21 cellular contexts compared by ENCODE assay signal in the genomic region with DNA sequence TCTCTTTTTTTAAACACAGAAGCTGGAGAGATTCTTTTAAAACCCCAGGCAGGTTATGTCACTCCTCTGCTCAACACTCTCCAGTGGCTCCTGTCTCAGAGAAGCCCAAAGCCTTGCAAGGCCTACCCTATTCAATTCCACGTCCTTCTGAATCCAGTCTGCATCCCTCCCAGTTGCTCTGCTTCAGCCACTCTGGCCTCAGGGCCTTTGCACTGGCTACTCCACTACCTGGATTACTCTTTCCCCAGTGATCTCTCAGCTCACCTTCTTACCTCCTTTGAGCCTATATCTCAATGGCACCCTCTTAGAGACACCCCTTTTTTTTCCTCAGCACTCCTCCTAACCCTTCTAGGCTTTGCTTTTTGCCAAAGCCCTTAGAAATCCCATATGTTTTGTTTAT.
DNase-seq lines count a peak whose midpoint lies in the region; ATAC-seq lines count a peak whose summit lies in the region.
"Had no signal": no experiment of that assay in that cellular context is flagged by ENCODE, and none has a peak within 500 bp of the region (broad histone marks: within the 10 kb centered on the region; RNA-seq: fewer than 3 reads in every experiment).

No MANE protein-coding gene starts in this region.

- H3K27me3 Mint-ChIP-seq in T-helper 1 cell treated with Interleukin-12 subunit alpha and Interleukin-12 subunit beta and Interleukin-4 antibody, amounts not matched to agents 30 μg/mL and 1 μg/mL, for 36 hours (ENCODE audit: low read depth): no peaks in the 10 kb centered on the region
- peaks cover 4% of the 10 kb centered on the region for H3K27me3 Mint-ChIP-seq in stimulated activated naive CD8-positive, alpha-beta T cell treated with anti-CD3 and anti-CD28 coated beads, Interleukin-15, Interleukin-2, amounts not matched to agents 100 ng/mL and 50 ng/mL, for 24 hours
- peaks cover 8% of the 10 kb centered on the region for H3K27me3 Mint-ChIP-seq in activated naive CD8-positive, alpha-beta T cell treated with anti-CD3 and anti-CD28 coated beads for 36 hours
- H3K27me3 Mint-ChIP-seq: central memory CD8-positive, alpha-beta T cell had no signal

- peak overlapping the region; percentile 9 for H3K4me3 Mint-ChIP-seq in T-helper 1 cell treated with Interleukin-12 subunit alpha and Interleukin-12 subunit beta and Interleukin-4 antibody, amounts not matched to agents 30 μg/mL and 1 μg/mL, for 36 hours
- peak overlapping the region; percentile 76 for H3K4me3 Mint-ChIP-seq in stimulated activated naive CD8-positive, alpha-beta T cell treated with anti-CD3 and anti-CD28 coated beads, Interleukin-15, Interleukin-2, amounts not matched to agents 100 ng/mL and 50 ng/mL, for 24 hours
- H3K4me3 Mint-ChIP-seq in activated naive CD8-positive, alpha-beta T cell treated with anti-CD3 and anti-CD28 coated beads for 36 hours: peak overlapping the region; percentile 53
- H3K4me3 Mint-ChIP-seq: neural crest cell had no signal

- DNase-seq in T-helper 1 cell: no peak
- DNase-seq in stimulated activated naive CD8-positive, alpha-beta T cell treated with anti-CD3 and anti-CD28 coated beads, Interleukin-15, Interleukin-2, amounts not matched to agents 100 U/mL and 50 U/mL, for 24 hours: no peak
- DNase-seq in activated naive CD8-positive, alpha-beta T cell treated with anti-CD3 and anti-CD28 coated beads for 36 hours: no peak
- DNase-seq in HK-2 (ENCODE audit: unreplicated experiment): no peak
- no peak for DNase-seq in NCI-H748 (lab: John Stamatoyannopoulos, UW; ENCODE audit: unreplicated experiment)
- DNase-seq: activated CD8-positive, alpha-beta memory T cell treated with anti-CD3 and anti-CD28 coated beads, Interleukin-2, amount 50 U/mL, for 4 hours; dermis blood vessel endothelial cell; DMS153; kidney; lower lobe of right lung; NCI-H2081 treated with DMSO at 0.1 percent for 48 hours; NCI-H446 had no signal

- H3K9me3 Mint-ChIP-seq in T-helper 1 cell treated with Interleukin-12 subunit alpha and Interleukin-12 subunit beta and Interleukin-4 antibody, amounts not matched to agents 30 μg/mL and 1 μg/mL, for 36 hours: peaks cover 8% of the 10 kb centered on the region
- H3K9me3 Mint-ChIP-seq in stimulated activated naive CD8-positive, alpha-beta T cell treated with anti-CD3 and anti-CD28 coated beads, Interleukin-15, Interleukin-2, amounts not matched to agents 100 ng/mL and 50 ng/mL, for 24 hours: no peaks in the 10 kb centered on the region
- no peaks in the 10 kb centered on the region for H3K9me3 Mint-ChIP-seq in activated naive CD8-positive, alpha-beta T cell treated with anti-CD3 and anti-CD28 coated beads for 36 hours
- H3K9me3 Mint-ChIP-seq: central memory CD8-positive, alpha-beta T cell; IgD-negative memory B cell had no signal

- peaks cover 8% of the 10 kb centered on the region for H3K36me3 Mint-ChIP-seq in T-helper 1 cell treated with Interleukin-12 subunit alpha and Interleukin-12 subunit beta and Interleukin-4 antibody, amounts not matched to agents 30 μg/mL and 1 μg/mL, for 36 hours (ENCODE audit: low read depth)
- H3K36me3 Mint-ChIP-seq in stimulated activated naive CD8-positive, alpha-beta T cell treated with anti-CD3 and anti-CD28 coated beads, Interleukin-15, Interleukin-2, amounts not matched to agents 100 ng/mL and 50 ng/mL, for 24 hours (ENCODE audit: low read depth): peaks cover 4% of the 10 kb centered on the region
- H3K36me3 Mint-ChIP-seq in activated naive CD8-positive, alpha-beta T cell treated with anti-CD3 and anti-CD28 coated beads for 36 hours: peaks cover 7% of the 10 kb centered on the region

- peaks cover 35% of the 10 kb centered on the region for H3K4me1 Mint-ChIP-seq in T-helper 1 cell treated with Interleukin-12 subunit alpha and Interleukin-12 subunit beta and Interleukin-4 antibody, amounts not matched to agents 30 μg/mL and 1 μg/mL, for 36 hours (ENCODE audit: low read depth)
- peaks cover 61% of the 10 kb centered on the region for H3K4me1 Mint-ChIP-seq in stimulated activated naive CD8-positive, alpha-beta T cell treated with anti-CD3 and anti-CD28 coated beads, Interleukin-15, Interleukin-2, amounts not matched to agents 100 ng/mL and 50 ng/mL, for 24 hours (ENCODE audit: low read depth)
- H3K4me1 Mint-ChIP-seq in activated naive CD8-positive, alpha-beta T cell treated with anti-CD3 and anti-CD28 coated beads for 36 hours: peaks cover 25% of the 10 kb centered on the region

- peak overlapping the region; percentile 81 for H3K27ac Mint-ChIP-seq in T-helper 1 cell treated with Interleukin-12 subunit alpha and Interleukin-12 subunit beta and Interleukin-4 antibody, amounts not matched to agents 30 μg/mL and 1 μg/mL, for 36 hours
- peak overlapping the region; percentile 82 for H3K27ac Mint-ChIP-seq in stimulated activated naive CD8-positive, alpha-beta T cell treated with anti-CD3 and anti-CD28 coated beads, Interleukin-15, Interleukin-2, amounts not matched to agents 100 ng/mL and 50 ng/mL, for 24 hours
- H3K27ac Mint-ChIP-seq in activated naive CD8-positive, alpha-beta T cell treated with anti-CD3 and anti-CD28 coated beads for 36 hours: peak overlapping the region; percentile 80

- no peak for ATAC-seq in stimulated activated naive CD8-positive, alpha-beta T cell treated with anti-CD3 and anti-CD28 coated beads, Interleukin-15, Interleukin-2, amounts not matched to agents 100 U/mL and 50 U/mL, for 24 hours
- no peak for ATAC-seq in HG03378 (IDR thresholded peaks at IDR 0.05; ENCODE audit: unreplicated experiment)
- ATAC-seq: PC-3, Right ventricle myocardium inferior, sciatic nerve had no signal

Comparison
In these comparisons a context has a peak if more than half of its experiments do, and no peak if none do; other contexts are left out.
1. H3K4me3 Mint-ChIP-seq: peak in every context shown above with its lines; median percentile 76 in stimulated activated naive CD8-positive, alpha-beta T cell treated with anti-CD3 and anti-CD28 coated beads, Interleukin-15, Interleukin-2, amounts not matched to agents 100 ng/mL and 50 ng/mL, for 24 hours; 53 in activated naive CD8-positive, alpha-beta T cell treated with anti-CD3 and anti-CD28 coated beads for 36 hours; 9 in T-helper 1 cell treated with Interleukin-12 subunit alpha and Interleukin-12 subunit beta and Interleukin-4 antibody, amounts not matched to agents 30 μg/mL and 1 μg/mL, for 36 hours.